12 cellular contexts compared by ENCODE assay signal in genomic region chr3:4995500-4996053, GRCh38. TPM values are rescaled to one million over a fixed set of nuclear protein-coding genes. Genes with fewer than 3 reads are reported as not detected.
A peak's percentile ranks its signal among the peaks of the same experiment; 100 is the strongest.
DNase-seq lines count a peak whose midpoint lies in the region; ATAC-seq, FAIRE-seq and TF ChIP-seq lines count a peak whose summit lies in the region.
"Had no signal": no experiment of that assay in that cellular context is flagged by ENCODE, and none has a peak within 500 bp of the region (broad histone marks: within the 10 kb centered on the region; RNA-seq: fewer than 3 reads in every experiment).

No MANE protein-coding gene starts in this region.

- no peaks in the 10 kb centered on the region for H3K9me3 ChIP-seq in Caco-2
- no peaks in the 10 kb centered on the region for H3K9me3 ChIP-seq in endodermal cell (ENCODE audit: control insufficient read depth, low read length)
- no peaks in the 10 kb centered on the region for H3K9me3 ChIP-seq in psoas muscle

- BruUV-seq in Caco-2 (replicated peaks; lab: Mats Ljungman, UMichigan): no TSS peak

- no peak for TF ChIP-seq CTCF in Caco-2 (IDR thresholded peaks at IDR 0.05; ENCODE audit: insufficient read depth in 1 of 2, low read depth in 1 of 2, low read length in 1 of 2, severe bottlenecking in 1 of 2, unreplicated experiment in 1 of 2)
- TF ChIP-seq CTCF in endodermal cell (conservative IDR thresholded peaks at IDR 0.05): no peak
- TF ChIP-seq CTCF in psoas muscle (IDR thresholded peaks at IDR 0.05): no peak

- H3K36me3 ChIP-seq in Caco-2 (ENCODE audit: control insufficient read depth, insufficient read depth, low read length) (no peaks in the 10 kb centered on the region), endodermal cell (ENCODE audit: control insufficient read depth, insufficient read depth, low read length) (no peaks in the 10 kb centered on the region), psoas muscle (ENCODE audit: insufficient read depth in 1 of 2, low read depth in 1 of 2) (no peaks in the 10 kb centered on the region)

- H3K4me3 ChIP-seq in Caco-2 (ENCODE audit: low read depth, low read length) (no peak overlapping the region), endodermal cell (ENCODE audit: low read length) (no peak overlapping the region), psoas muscle (no peak overlapping the region)

- H3K27ac ChIP-seq in endodermal cell (ENCODE audit: low read depth, low read length) (no peak overlapping the region), psoas muscle (peak overlapping the region; percentile 91)

- H3K4me1 ChIP-seq in Caco-2: peaks cover 26% of the 10 kb centered on the region
- H3K4me1 ChIP-seq in endodermal cell (ENCODE audit: control insufficient read depth, insufficient read depth, low read length): peaks cover 18% of the 10 kb centered on the region
- H3K4me1 ChIP-seq in psoas muscle: peaks cover 22% of the 10 kb centered on the region

- WGBS in endodermal cell (ENCODE audit: insufficient coverage in 1 of 2, insufficient read length in 1 of 2), 2 experiments: 82 to 85% methylated on average over 5 to 9 of the region's 9 CpGs
- WGBS in psoas muscle, 3 donors: 37 to 73% (median 46%) methylated on average over 9 of the region's 9 CpGs

- H3K9me3 Mint-ChIP-seq in Caco-2 (ENCODE audit: unreplicated experiment) (no peaks in the 10 kb centered on the region), endodermal cell (no peaks in the 10 kb centered on the region)
- H3K9me3 Mint-ChIP-seq: naive thymus-derived CD4-positive, alpha-beta T cell had no signal

- ATAC-seq in psoas muscle (peak; percentile 84 to 89 (median 86)), GM18520 (IDR thresholded peaks at IDR 0.05; ENCODE audit: unreplicated experiment) (no peak)

- no peak overlapping the region for H3K4me3 Mint-ChIP-seq in Caco-2 (ENCODE audit: unreplicated experiment)
- no peak overlapping the region for H3K4me3 Mint-ChIP-seq in endodermal cell
- H3K4me3 Mint-ChIP-seq: naive thymus-derived CD4-positive, alpha-beta T cell had no signal

- DNase-seq in Caco-2 (no peak), RCC 7860 (ENCODE audit: low spot score) (peak; percentile 95), endodermal cell (peak; percentile 60), psoas muscle (peak; percentile 51 to 74), NCI-H2227 (lab: John Stamatoyannopoulos, UW; ENCODE audit: unreplicated experiment) (no peak), mucosa of gallbladder (ENCODE audit: low spot score) (no peak), cerebellar cortex (ENCODE audit: low spot score) (no peak)
- DNase-seq: activated CD4-positive, alpha-beta T cell treated with anti-CD3 and anti-CD28 coated beads for 4 hours; effector memory CD4-positive, alpha-beta T cell; NCI-H510A had no signal

- H3K27me3 Mint-ChIP-seq in Caco-2 (ENCODE audit: insufficient read depth, unreplicated experiment): no peaks in the 10 kb centered on the region
- H3K27me3 Mint-ChIP-seq in endodermal cell (ENCODE audit: insufficient read depth): no peaks in the 10 kb centered on the region
- H3K27me3 Mint-ChIP-seq: naive thymus-derived CD4-positive, alpha-beta T cell had no signal

- intact Hi-C loops in Caco-2 (cut with micrococcal nuclease; ENCODE audit: unreplicated experiment): no loop called here
- intact Hi-C loops in psoas muscle (cut with DNase I): loop anchor here (2.0 kb wide), 2 partner anchors 25 to 53 kb away; no protein-coding TSS in a partner anchor

- H3K4me1 Mint-ChIP-seq in Caco-2 (ENCODE audit: low read depth, unreplicated experiment) (peaks cover 16% of the 10 kb centered on the region), endodermal cell (peaks cover 11% of the 10 kb centered on the region)

- no peak overlapping the region for H3K9ac ChIP-seq in endodermal cell (ENCODE audit: extremely low read depth, low read length, poor library complexity, severe bottlenecking)

- peak; percentile 89 for FAIRE-seq in RCC 7860 (lab: Jason Lieb, UNC)

- no peaks in the 10 kb centered on the region for H3K27me3 ChIP-seq in Caco-2 (replicated peaks; ENCODE audit: control insufficient read depth, insufficient read depth, low read length)
- no peaks in the 10 kb centered on the region for H3K27me3 ChIP-seq in endodermal cell (ENCODE audit: control insufficient read depth, insufficient read depth, low read length, poor library complexity, severe bottlenecking)
- H3K27me3 ChIP-seq in psoas muscle (ENCODE audit: insufficient read depth in 3 of 3, low read length in 2 of 3): no peaks in the 10 kb centered on the region

- POLR2A ChIA-PET in Caco-2 (lab: Charles Lee): no interaction called here

- CTCF ChIA-PET in Caco-2 (lab: Charles Lee): no interaction called here

- H3K36me3 Mint-ChIP-seq in Caco-2 (ENCODE audit: insufficient read depth, unreplicated experiment) (peaks cover 6% of the 10 kb centered on the region), endodermal cell (ENCODE audit: low read depth) (no peaks in the 10 kb centered on the region)
- H3K36me3 Mint-ChIP-seq: naive thymus-derived CD4-positive, alpha-beta T cell had no signal

- peak overlapping the region; percentile 68 for H3K27ac Mint-ChIP-seq in Caco-2 (ENCODE audit: unreplicated experiment)
- H3K27ac Mint-ChIP-seq in endodermal cell: no peak overlapping the region

RNA-seq across cellular contexts. Expression of gene BHLHE40, which starts 16.3 kb away (rescaled TPM):
- total RNA-seq in Caco-2 (2022): 8.5 and 8.7 TPM in 2 replicates
- 1 to 10 TPM; 2.6 to 2.9 TPM for total RNA-seq in endodermal cell
- polyA plus RNA-seq in endodermal cell (2013, experiment 1 of 2): 8.3 TPM
- 14.0 TPM for polyA plus RNA-seq in endodermal cell (2013, experiment 2 of 2)
- 100 to 1,000 TPM in 1 of 4 donors, 10 to 100 TPM in 3; 22.7 to 143 (median 77.0) TPM for total RNA-seq in psoas muscle
- 10 to 100 TPM; 16.7 to 65.1 (median 33.5) TPM for polyA plus RNA-seq in psoas muscle
- 56.5 TPM for total RNA-seq in mucosa of gallbladder

Comparison
In these comparisons a context has a peak if more than half of its experiments do, and no peak if none do; other contexts are left out.
1. DNase-seq: peak in RCC 7860 (single experiment), endodermal cell (single experiment) and psoas muscle (2 of 2); none in Caco-2 (0 of 2), NCI-H2227 (single experiment), mucosa of gallbladder (single experiment) and cerebellar cortex (single experiment).